20 cellular contexts compared by ENCODE assay signal in the genomic region with DNA sequence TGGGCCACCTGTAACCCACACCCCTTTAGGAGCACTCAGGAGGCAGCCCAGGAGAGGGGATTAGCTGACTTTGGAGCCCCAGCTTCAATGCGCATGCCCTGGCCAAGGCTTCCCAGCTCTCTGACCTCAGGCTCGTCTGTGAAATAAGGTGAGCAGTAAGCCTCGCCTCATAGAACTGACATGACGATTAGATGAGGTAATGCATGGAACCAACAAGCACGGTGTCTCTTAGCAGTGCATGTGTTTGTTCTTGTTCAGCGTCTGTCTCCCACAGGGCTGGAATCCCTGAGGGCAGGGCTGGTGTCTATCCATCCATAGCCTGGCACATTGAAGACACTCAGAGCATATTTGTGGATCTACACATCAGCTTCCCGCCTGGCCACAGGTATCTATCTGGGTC.
DNase-seq lines count a peak whose midpoint lies in the region; TF ChIP-seq lines count a peak whose summit lies in the region.
"Had no signal": no experiment of that assay in that cellular context is flagged by ENCODE, and none has a peak within 500 bp of the region (broad histone marks: within the 10 kb centered on the region; RNA-seq: fewer than 3 reads in every experiment).

No MANE protein-coding gene starts in this region.

- H3K4me3 ChIP-seq in BLaER1 (no peak overlapping the region), colonic mucosa (no peak overlapping the region), prostate gland (no peak overlapping the region)
- H3K4me3 ChIP-seq: GM23248, heart right ventricle, neural progenitor cell had no signal

- H3K4me3 Mint-ChIP-seq in CD14-positive monocyte = no peak overlapping the region
- H3K4me3 Mint-ChIP-seq: activated naive CD4-positive, alpha-beta T cell treated with anti-CD3 and anti-CD28 coated beads, Interleukin-2, amount 10 ng/mL, durations not matched to agents 7 days and 5 days; neural progenitor cell; stimulated activated naive CD8-positive, alpha-beta T cell treated with anti-CD3 and anti-CD28 coated beads, Interleukin-15, Interleukin-2, amounts not matched to agents 100 ng/mL and 50 ng/mL, for 24 hours had no signal

- H3K9me3 Mint-ChIP-seq in CD14-positive monocyte = no peaks in the 10 kb centered on the region
- H3K9me3 Mint-ChIP-seq: activated naive CD4-positive, alpha-beta T cell treated with anti-CD3 and anti-CD28 coated beads, Interleukin-2, amount 10 ng/mL, durations not matched to agents 7 days and 5 days; neural progenitor cell; stimulated activated naive CD8-positive, alpha-beta T cell treated with anti-CD3 and anti-CD28 coated beads, Interleukin-15, Interleukin-2, amounts not matched to agents 100 ng/mL and 50 ng/mL, for 24 hours had no signal

- H3K27ac Mint-ChIP-seq in CD14-positive monocyte = no peak overlapping the region
- H3K27ac Mint-ChIP-seq: activated naive CD4-positive, alpha-beta T cell treated with anti-CD3 and anti-CD28 coated beads, Interleukin-2, amount 10 ng/mL, durations not matched to agents 7 days and 5 days; stimulated activated naive CD8-positive, alpha-beta T cell treated with anti-CD3 and anti-CD28 coated beads, Interleukin-15, Interleukin-2, amounts not matched to agents 100 ng/mL and 50 ng/mL, for 24 hours had no signal

- H4K20me1 ChIP-seq in BLaER1 = no peaks in the 10 kb centered on the region

- H3K4me1 ChIP-seq in BLaER1 (peaks cover 66% of the 10 kb centered on the region), colonic mucosa (no peaks in the 10 kb centered on the region), prostate gland (replicated peaks) (no peaks in the 10 kb centered on the region)

- TF ChIP-seq CTCF in colonic mucosa (IDR thresholded peaks at IDR 0.05) = no peak
- no peak for TF ChIP-seq CTCF in CD14-positive monocyte (IDR thresholded peaks at IDR 0.05)
- TF ChIP-seq CTCF in prostate gland (IDR thresholded peaks at IDR 0.05) = no peak

- H3K27me3 ChIP-seq in BLaER1 (no peaks in the 10 kb centered on the region), colonic mucosa (no peaks in the 10 kb centered on the region), prostate gland (replicated peaks; ENCODE audit: insufficient read depth) (no peaks in the 10 kb centered on the region)
- H3K27me3 ChIP-seq: neural progenitor cell had no signal

- 69% methylated on average over 7 of the region's 7 CpGs for WGBS in prostate gland

- peak overlapping the region; percentile 67 for H3K4me2 ChIP-seq in BLaER1
- H3K4me2 ChIP-seq: neural progenitor cell had no signal

- peaks cover under 1 to 8% (median 8%) of the 10 kb centered on the region in 3 donors for H3K27me3 Mint-ChIP-seq in CD14-positive monocyte (ENCODE audit: low read depth in 3 of 3)

- H3K4me1 Mint-ChIP-seq in CD14-positive monocyte = no peaks in the 10 kb centered on the region
- H3K4me1 Mint-ChIP-seq: activated naive CD4-positive, alpha-beta T cell treated with anti-CD3 and anti-CD28 coated beads, Interleukin-2, amount 10 ng/mL, durations not matched to agents 7 days and 5 days had no signal

- H3K9me3 ChIP-seq in BLaER1 (no peaks in the 10 kb centered on the region), colonic mucosa (no peaks in the 10 kb centered on the region), prostate gland (no peaks in the 10 kb centered on the region)
- H3K9me3 ChIP-seq: heart right ventricle had no signal

- H3K36me3 Mint-ChIP-seq in CD14-positive monocyte = no peaks in the 10 kb centered on the region
- H3K36me3 Mint-ChIP-seq: activated naive CD4-positive, alpha-beta T cell treated with anti-CD3 and anti-CD28 coated beads, Interleukin-2, amount 10 ng/mL, durations not matched to agents 7 days and 5 days; neural progenitor cell had no signal

- intact Hi-C loops in colonic mucosa (cut with DNase I) (no loop called here), CD14-positive monocyte (cut with micrococcal nuclease) (no loop called here), prostate gland (cut with DNase I) (no loop called here)

- H3K36me3 ChIP-seq in BLaER1 (no peaks in the 10 kb centered on the region), colonic mucosa (no peaks in the 10 kb centered on the region), prostate gland (no peaks in the 10 kb centered on the region)
- H3K36me3 ChIP-seq: heart right ventricle, neural progenitor cell had no signal

- H3K9ac ChIP-seq in BLaER1 (no peak overlapping the region), colonic mucosa (ENCODE audit: low read depth in 2 of 2, low read length in 2 of 2) (no peak overlapping the region)
- H3K9ac ChIP-seq: GM23248, neural progenitor cell had no signal

- no peak for TF ChIP-seq POLR2A in prostate gland (IDR thresholded peaks at IDR 0.05)

- peak; percentile 29 for DNase-seq in NCI-H2227 (lab: John Stamatoyannopoulos, UW; ENCODE audit: unreplicated experiment)
- peak; percentile 12 for DNase-seq in colonic mucosa
- peak; percentile 72 for DNase-seq in mesenteric fat pad (ENCODE audit: low spot score)
- no peak for DNase-seq in NCI-H510A treated with DMSO at 0.1 percent for 48 hours (lab: John Stamatoyannopoulos, UW)
- DNase-seq in CD14-positive monocyte (ENCODE audit: low spot score) = no peak
- no peak for DNase-seq in prostate gland (ENCODE audit: low spot score)
- no peak for DNase-seq in NCI-H1930 (lab: John Stamatoyannopoulos, UW)
- DNase-seq: activated CD4-positive, alpha-beta T cell treated with anti-CD3 and anti-CD28 coated beads, Interleukin-2, amount 50 U/mL, for 48 hours; activated naive CD4-positive, alpha-beta T cell treated with anti-CD3 and anti-CD28 coated beads, Interleukin-2, amount 10 ng/mL, durations not matched to agents 7 days and 5 days; GM23248; heart right ventricle; KBM-7; midbrain; MV-4-11; NCI-H2107; retina had no signal

- no peak overlapping the region for H3K27ac ChIP-seq in BLaER1
- H3K27ac ChIP-seq in colonic mucosa = no peak overlapping the region
- no peak overlapping the region for H3K27ac ChIP-seq in prostate gland
- H3K27ac ChIP-seq: GM23248, heart right ventricle, HL-60, neural progenitor cell had no signal

Comparison
In these comparisons a context has a peak if more than half of its experiments do, and no peak if none do; other contexts are left out.
1. DNase-seq: peak in NCI-H2227 (single experiment), colonic mucosa (single experiment) and mesenteric fat pad (single experiment); none in NCI-H510A treated with DMSO at 0.1 percent for 48 hours (single experiment), CD14-positive monocyte (single experiment), prostate gland (single experiment) and NCI-H1930 (0 of 2).